In the genomic region with DNA sequence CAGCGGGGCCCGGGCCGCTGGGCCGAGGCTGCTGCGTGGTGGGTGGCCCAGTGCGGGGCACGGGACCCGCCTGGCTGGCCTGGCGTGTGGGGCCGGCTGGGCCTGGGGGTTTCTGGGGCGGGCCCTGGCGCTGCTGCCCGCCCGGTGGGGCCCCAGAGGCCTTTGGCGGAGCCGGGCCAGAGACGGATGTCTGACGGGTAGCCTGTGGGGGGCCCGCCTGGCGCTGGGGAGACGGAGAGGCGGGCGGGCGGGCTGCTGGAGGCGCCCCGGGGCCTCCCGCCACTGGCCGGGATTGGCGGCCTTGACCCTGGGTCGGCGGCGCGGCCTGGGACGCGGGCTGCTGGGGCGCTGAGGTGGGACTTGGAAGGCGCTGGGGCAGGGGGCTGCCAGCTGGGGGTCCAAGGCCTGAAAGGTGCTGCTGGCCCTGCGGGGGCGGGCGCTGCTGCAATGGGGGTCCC, we compare ENCODE assay signal across 12 cellular contexts. TPM values are rescaled to one million over a fixed set of nuclear protein-coding genes. Genes with fewer than 3 reads are reported as not detected.
DNase-seq lines count a peak whose midpoint lies in the region; ATAC-seq, FAIRE-seq and TF ChIP-seq lines count a peak whose summit lies in the region.
"Had no signal": no experiment of that assay in that cellular context is flagged by ENCODE, and none has a peak within 500 bp of the region (broad histone marks: within the 10 kb centered on the region; RNA-seq: fewer than 3 reads in every experiment).

No MANE protein-coding gene starts in this region.

- no peaks in the 10 kb centered on the region for H3K27me3 ChIP-seq in HUES64 (ENCODE audit: insufficient read depth, low read length)
- no peaks in the 10 kb centered on the region for H3K27me3 ChIP-seq in H1 (replicated peaks in 1 of 4; ENCODE audit: control insufficient read depth in 3 of 4, extremely low read depth in 1 of 4, insufficient read depth in 3 of 4, low read length in 3 of 4)
- no peaks in the 10 kb centered on the region for H3K27me3 ChIP-seq in gastrocnemius medialis
- H3K27me3 ChIP-seq in CD8-positive, alpha-beta memory T cell (ENCODE audit: insufficient read depth, low read length, poor library complexity, severe bottlenecking), result no peaks in the 10 kb centered on the region

- H4K5ac ChIP-seq in H1 (ENCODE audit: insufficient read length, low read depth, low read length), result peak overlapping the region; percentile 86

- no peak overlapping the region for H2BK20ac ChIP-seq in H1 (ENCODE audit: low read length)

- TF ChIP-seq POLR2A in H1 (IDR thresholded peaks at IDR 0.05; ENCODE audit: control extremely low read depth in 1 of 2, low read depth in 2 of 2, low read length in 2 of 2) (no peak), gastrocnemius medialis (IDR thresholded peaks at IDR 0.05) (no peak)

- no peak overlapping the region for H3K14ac ChIP-seq in H1 (ENCODE audit: insufficient read length)

- H3K9ac ChIP-seq in HUES64 (ENCODE audit: low read depth, low read length), result peak overlapping the region; percentile 86
- peak overlapping the region in 2 of 4 experiments; percentile 60 to 74; a peak in 4 of 7 replicates for H3K9ac ChIP-seq in H1 (replicated peaks in 1 of 4; ENCODE audit: extremely low read depth in 1 of 4, low read depth in 3 of 4, low read length in 3 of 4)

- peaks cover 6 to 32% (median 7%) of the 10 kb centered on the region in 3 donors for H3K36me3 Mint-ChIP-seq in CD8-positive, alpha-beta memory T cell
- H3K36me3 Mint-ChIP-seq: natural killer cell had no signal

- H3K4me1 ChIP-seq in HUES64 (ENCODE audit: insufficient read depth, low read length), result peaks cover 16% of the 10 kb centered on the region; the same call in 1 of the 2 replicates
- H3K4me1 ChIP-seq in H1 (replicated peaks in 1 of 4; ENCODE audit: control insufficient read depth in 3 of 4, insufficient read depth in 4 of 4, low read length in 3 of 4), result peaks cover 0 to 15% (median 9%) of the 10 kb centered on the region in 4 experiments; a peak in 5 of 7 replicates
- H3K4me1 ChIP-seq in gastrocnemius medialis, result no peaks in the 10 kb centered on the region
- no peaks in the 10 kb centered on the region for H3K4me1 ChIP-seq in CD8-positive, alpha-beta memory T cell (ENCODE audit: insufficient read depth, low read length)

- H3K79me2 ChIP-seq in H1 (ENCODE audit: control insufficient read depth in 1 of 2, insufficient read depth in 2 of 2, low read length in 2 of 2), result no peaks in the 10 kb centered on the region

- H3K23me2 ChIP-seq in H1 (ENCODE audit: low read depth, low read length), result peaks cover 7% of the 10 kb centered on the region; the same call in 1 of the 2 replicates

- in situ Hi-C loops in gastrocnemius medialis (cut with MboI; ENCODE audit: low sequenced_read_pairs in 4 of 4), result no loop called here

- H3K4me2 ChIP-seq in H1 (ENCODE audit: insufficient read depth in 1 of 2, low read depth in 2 of 2, low read length in 2 of 2), result peak overlapping the region; percentile 68 to 82

- peak overlapping the region; percentile 93; the same call in 1 of the 2 replicates for H4K8ac ChIP-seq in H1 (ENCODE audit: extremely low read depth, insufficient read depth, low read length)

- no peak for TF ChIP-seq EP300 in H1 (IDR thresholded peaks at IDR 0.05; ENCODE audit: borderline replicate concordance in 1 of 2, low read depth in 2 of 2, low read length in 2 of 2)

- H2AFZ ChIP-seq in H1 (ENCODE audit: low read length), result no peak overlapping the region

- H3K4me1 Mint-ChIP-seq in CD8-positive, alpha-beta memory T cell, result peaks cover 5 to 16% (median 8%) of the 10 kb centered on the region in 3 donors

- H3K4me3 ChIP-seq in HUES64 (ENCODE audit: low read length) (peak overlapping the region; percentile 59), H1 (ENCODE audit: extremely low read depth in 1 of 4, insufficient read depth in 2 of 4, low read depth in 3 of 4, low read length in 4 of 4) (peak overlapping the region; percentile 41 to 63 (median 46)), skin epidermis (peak overlapping the region in 1 of 7 experiments; percentile 25), gastrocnemius medialis (peak overlapping the region in 2 of 4 donors; percentile 5 to 18)
- no peak overlapping the region for H3K4me3 ChIP-seq in CD8-positive, alpha-beta memory T cell (ENCODE audit: low read length)

- no peak overlapping the region for H3K56ac ChIP-seq in H1 (replicated peaks; ENCODE audit: insufficient read length, low read depth, low read length)

- H3K27ac Mint-ChIP-seq in CD8-positive, alpha-beta memory T cell, result no peak overlapping the region
- H3K27ac Mint-ChIP-seq: activated naive CD8-positive, alpha-beta T cell treated with anti-CD3 and anti-CD28 coated beads, Interleukin-2, amount 10 ng/mL, durations not matched to agents 7 days and 5 days had no signal

- H2BK15ac ChIP-seq in H1 (ENCODE audit: low read length), result no peak overlapping the region

- FAIRE-seq in H1 (lab: Jason Lieb, UNC), result no peak

- H3K4ac ChIP-seq in H1 (replicated peaks; ENCODE audit: insufficient read length, low read depth, low read length), result no peak overlapping the region

- peaks cover 6 to 21% of the 10 kb centered on the region in 2 donors for H3K27me3 Mint-ChIP-seq in CD8-positive, alpha-beta memory T cell
- H3K27me3 Mint-ChIP-seq: activated CD4-positive, alpha-beta T cell treated with anti-CD3 and anti-CD28 coated beads, Interleukin-2, amount 10 ng/mL, durations not matched to agents 7 days and 5 days; activated naive CD8-positive, alpha-beta T cell treated with anti-CD3 and anti-CD28 coated beads, Interleukin-2, amount 10 ng/mL, durations not matched to agents 7 days and 5 days had no signal

- no peaks in the 10 kb centered on the region for H3K9me3 ChIP-seq in HUES64 (ENCODE audit: insufficient read depth, low read depth, low read length)
- no peaks in the 10 kb centered on the region for H3K9me3 ChIP-seq in H1 (ENCODE audit: insufficient read depth in 2 of 2, low read depth in 1 of 2, low read length in 1 of 2)
- H3K9me3 ChIP-seq in gastrocnemius medialis, result no peaks in the 10 kb centered on the region
- no peaks in the 10 kb centered on the region for H3K9me3 ChIP-seq in CD8-positive, alpha-beta memory T cell (ENCODE audit: low read length)

- DNase-seq in H1 (ENCODE audit: low read depth in 1 of 2, low spot score in 2 of 2) (no peak), left colon (no peak), gastrocnemius medialis (no peak), T-helper 2 cell (no peak)
- no peak for DNase-seq in activated effector memory CD4-positive, alpha-beta T cell treated with Interleukin-2 at 50 U/mL for 16 hours
- DNase-seq in CD8-positive, alpha-beta memory T cell, result no peak
- DNase-seq: activated CD4-positive, alpha-beta T cell treated with anti-CD3 and anti-CD28 coated beads, Interleukin-2, amount 10 ng/mL, durations not matched to agents 7 days and 5 days; activated naive CD8-positive, alpha-beta T cell treated with anti-CD3 and anti-CD28 coated beads, Interleukin-2, amount 10 ng/mL, durations not matched to agents 7 days and 5 days; natural killer cell had no signal

- POLR2A ChIA-PET in H1 (lab: Charles Lee; ENCODE audit: partially characterized antibody), result interaction anchor here (0.7 to 2.6 kb wide), 14 partner anchors 8 to 356 kb away, joined by 3 to 11 read pairs (median 4); a partner anchor contains a TSS
- POLR2A ChIA-PET in CD8-positive, alpha-beta memory T cell (lab: Charles Lee), result no interaction called here

- no peak for TF ChIP-seq RAD21 in H1 (IDR thresholded peaks at IDR 0.05 in 1 of 2, conservative IDR thresholded peaks at IDR 0.05 in 1 of 2; ENCODE audit: low read depth in 2 of 2, low read length in 2 of 2)

- no peak overlapping the region for H2AK5ac ChIP-seq in H1 (ENCODE audit: low read depth, low read length)

- H4K20me1 ChIP-seq in H1 (replicated peaks in 1 of 2; ENCODE audit: control insufficient read depth in 1 of 2, insufficient read depth in 2 of 2, low read length in 2 of 2), result no peaks in the 10 kb centered on the region

- H3K18ac ChIP-seq in H1 (ENCODE audit: extremely low read depth, low read length), result no peak overlapping the region

- H3K23ac ChIP-seq in H1 (ENCODE audit: insufficient read length), result no peak overlapping the region

- H4K91ac ChIP-seq in H1 (replicated peaks; ENCODE audit: insufficient read length, low read length), result no peak overlapping the region

- TF ChIP-seq CTCF in H1 (IDR thresholded peaks at IDR 0.05; ENCODE audit: control extremely low read depth in 1 of 3, insufficient read depth in 1 of 3, low read depth in 1 of 3, low read length in 3 of 3) (no peak), gastrocnemius medialis (IDR thresholded peaks at IDR 0.05 in 4 of 5, conservative IDR thresholded peaks at IDR 0.05 in 1 of 5) (no peak)

- no peaks in the 10 kb centered on the region for H3K9me3 Mint-ChIP-seq in CD8-positive, alpha-beta memory T cell
- H3K9me3 Mint-ChIP-seq: activated CD4-positive, alpha-beta T cell treated with anti-CD3 and anti-CD28 coated beads, Interleukin-2, amount 10 ng/mL, durations not matched to agents 7 days and 5 days; activated naive CD8-positive, alpha-beta T cell treated with anti-CD3 and anti-CD28 coated beads, Interleukin-2, amount 10 ng/mL, durations not matched to agents 7 days and 5 days; IgD-negative memory B cell; natural killer cell had no signal

- H3K27ac ChIP-seq in HUES64 (ENCODE audit: low read depth, low read length) (peak overlapping the region; percentile 95), H1 (ENCODE audit: low read depth, low read length) (peak overlapping the region; percentile 85; the same call in 1 of the 2 replicates), skin epidermis (peak overlapping the region in 16 of 21 experiments; percentile 6 to 87 (median 65)), gastrocnemius medialis (peak overlapping the region in 2 of 4 donors; percentile 39 to 50)
- H3K27ac ChIP-seq in CD8-positive, alpha-beta memory T cell (ENCODE audit: low read depth, low read length), result no peak overlapping the region

- no peak overlapping the region for H3K4me3 Mint-ChIP-seq in CD8-positive, alpha-beta memory T cell

- no peak overlapping the region for H2BK120ac ChIP-seq in H1 (replicated peaks; ENCODE audit: low read depth, low read length)

- no peak overlapping the region for H2BK12ac ChIP-seq in H1 (ENCODE audit: low read depth, low read length)

- intact Hi-C loops in left colon (cut with DNase I, micrococcal nuclease) (no loop called here), gastrocnemius medialis (cut with DNase I; ENCODE audit: low total_unique reads) (no loop called here)

- WGBS in HUES64, result under 1% methylated on average over 40 of the region's 40 CpGs
- 0% methylated on average over 6 of the region's 40 CpGs; no CpG with 5 or more reads in 1 of the 2 experiments for WGBS in H1 (ENCODE audit: extremely low coverage in 1 of 2, insufficient coverage in 1 of 2, insufficient read length in 1 of 2, insufficient replicate concordance in 2 of 2, low coverage in 1 of 2, low lambda C conversion rate in 2 of 2, missing lambda C conversion rate in 1 of 2), 2 experiments

- CTCF ChIA-PET in H1 (lab: Charles Lee; ENCODE audit: partially characterized antibody), result interaction anchor here (0.7 to 1.6 kb wide), 5 partner anchors 8 to 70 kb away, joined by 3 to 5 read pairs (median 4); a partner anchor contains a TSS
- CTCF ChIA-PET in CD8-positive, alpha-beta memory T cell (lab: Charles Lee), result no interaction called here

- H3K36me3 ChIP-seq in HUES64 (ENCODE audit: insufficient read depth, low read length) (peaks cover 16% of the 10 kb centered on the region), H1 (ENCODE audit: control insufficient read depth in 2 of 4, insufficient read depth in 4 of 4, low read length in 3 of 4) (peaks cover 0 to 10% (median 3%) of the 10 kb centered on the region in 4 experiments; a peak in 3 of 8 replicates), gastrocnemius medialis (peaks cover 0 to 18% of the 10 kb centered on the region in 2 donors)
- H3K36me3 ChIP-seq in CD8-positive, alpha-beta memory T cell (ENCODE audit: insufficient read depth, low read length), result peaks cover 3% of the 10 kb centered on the region

- peak; percentile 21 for ATAC-seq in left colon
- ATAC-seq in gastrocnemius medialis, result no peak

- no peak overlapping the region for H2BK5ac ChIP-seq in H1 (ENCODE audit: low read depth, low read length)

- no peaks in the 10 kb centered on the region for H3K79me1 ChIP-seq in H1 (ENCODE audit: low read depth, low read length)

RNA-seq across cellular contexts. Expression of a gene that starts 8.1 kb away (rescaled TPM):
- 50.8 TPM for polyA plus RNA-seq in HUES64 (2013, experiment 1 of 2)
- polyA plus RNA-seq in HUES64 (2013, experiment 2 of 2), result 62.1 TPM
- total RNA-seq in H1 (2021; fragmentation: NEBNext Ultra II Directional; extraction: Animal tissue kit (Norgen Biotek cat#: 25700)), result 58.6 and 62.5 TPM in 2 replicates
- 142 and 150 TPM in 2 replicates for polyA plus RNA-seq in H1 (2011; rRNA removed)
- 69.7 TPM for polyA plus RNA-seq in H1 (2011; cell fraction: cytosol; rRNA removed)
- polyA plus RNA-seq in H1 (2011; cell fraction: nucleus; rRNA removed), result 88.2 TPM
- 81.9 to 101 TPM (median 98.2 TPM) in 4 replicates for polyA plus RNA-seq in H1 (2012, experiment 1 of 2)
- 154 TPM for polyA plus RNA-seq in H1 (2012, experiment 2 of 2)
- 90.2 TPM for polyA plus RNA-seq in H1 (2013, experiment 1 of 2)
- 106 TPM for polyA plus RNA-seq in H1 (2013, experiment 2 of 2)
- polyA minus RNA-seq in H1 (2011; rRNA and poly(A)+ RNA removed), result 93.8 and 111 TPM in 2 replicates
- 64.3 TPM for polyA minus RNA-seq in H1 (2011; cell fraction: cytosol; rRNA and poly(A)+ RNA removed)
- polyA minus RNA-seq in H1 (2011; cell fraction: nucleus; rRNA and poly(A)+ RNA removed), result 34.6 TPM
- total RNA-seq in left colon (10 to 100 TPM; 35.1 to 80.1 TPM), gastrocnemius medialis (10 to 100 TPM; 15.8 to 94.8 (median 47.1) TPM)
- total RNA-seq in CD8-positive, alpha-beta memory T cell, result 1 to 10 TPM; 6.9 to 7.8 TPM
- polyA plus RNA-seq in CD8-positive, alpha-beta memory T cell, result 170 TPM

RNA-seq across cellular contexts. Expression of a gene that starts 13.1 kb away (rescaled TPM):
- 29.4 TPM for polyA plus RNA-seq in HUES64 (2013, experiment 1 of 2)
- 25.7 TPM for polyA plus RNA-seq in HUES64 (2013, experiment 2 of 2)
- 45.2 and 48.3 TPM in 2 replicates for total RNA-seq in H1 (2021; fragmentation: NEBNext Ultra II Directional; extraction: Animal tissue kit (Norgen Biotek cat#: 25700))
- polyA plus RNA-seq in H1 (2011; rRNA removed), result 39.0 and 56.8 TPM in 2 replicates
- polyA plus RNA-seq in H1 (2011; cell fraction: cytosol; rRNA removed), result 32.0 TPM
- 111 TPM for polyA plus RNA-seq in H1 (2011; cell fraction: nucleus; rRNA removed)
- 25.7 to 47.0 TPM (median 43.2 TPM) in 4 replicates for polyA plus RNA-seq in H1 (2012, experiment 1 of 2)
- polyA plus RNA-seq in H1 (2012, experiment 2 of 2), result 37.8 TPM
- polyA plus RNA-seq in H1 (2013, experiment 1 of 2), result 34.6 TPM
- polyA plus RNA-seq in H1 (2013, experiment 2 of 2), result 37.9 TPM
- polyA minus RNA-seq in H1 (2011; rRNA and poly(A)+ RNA removed), result 75.5 and 77.0 TPM in 2 replicates
- 21.1 TPM for polyA minus RNA-seq in H1 (2011; cell fraction: cytosol; rRNA and poly(A)+ RNA removed)
- polyA minus RNA-seq in H1 (2011; cell fraction: nucleus; rRNA and poly(A)+ RNA removed), result 27.7 TPM
- total RNA-seq in left colon (100 to 1,000 TPM in 1 of 2 donors, 10 to 100 TPM in 1; 88.8 to 106 TPM), gastrocnemius medialis (10 to 100 TPM; 44.8 to 93.3 (median 66.7) TPM)
- 10 to 100 TPM; 85.0 to 88.6 TPM for total RNA-seq in CD8-positive, alpha-beta memory T cell
- polyA plus RNA-seq in CD8-positive, alpha-beta memory T cell, result 99.4 TPM

RNA-seq across cellular contexts. Expression of a gene that starts 45.5 kb away (rescaled TPM):
- polyA plus RNA-seq in HUES64 (2013, experiment 1 of 2), result 8.3 TPM
- polyA plus RNA-seq in HUES64 (2013, experiment 2 of 2), result 10.6 TPM
- total RNA-seq in H1 (2021; fragmentation: NEBNext Ultra II Directional; extraction: Animal tissue kit (Norgen Biotek cat#: 25700)), result 12.9 and 14.1 TPM in 2 replicates
- polyA plus RNA-seq in H1 (2011; rRNA removed), result 2.1 and 3.2 TPM in 2 replicates
- polyA plus RNA-seq in H1 (2011; cell fraction: cytosol; rRNA removed), result 1.0 TPM
- 2.6 TPM for polyA plus RNA-seq in H1 (2011; cell fraction: nucleus; rRNA removed)
- 11.1 to 15.0 TPM (median 11.8 TPM) in 4 replicates for polyA plus RNA-seq in H1 (2012, experiment 1 of 2)
- 24.3 TPM for polyA plus RNA-seq in H1 (2012, experiment 2 of 2)
- polyA plus RNA-seq in H1 (2013, experiment 1 of 2), result 21.4 TPM
- 19.7 TPM for polyA plus RNA-seq in H1 (2013, experiment 2 of 2)
- 3.5 and 4.8 TPM in 2 replicates for polyA minus RNA-seq in H1 (2011; rRNA and poly(A)+ RNA removed)
- polyA minus RNA-seq in H1 (2011; cell fraction: cytosol; rRNA and poly(A)+ RNA removed), result 6.9 TPM
- polyA minus RNA-seq in H1 (2011; cell fraction: nucleus; rRNA and poly(A)+ RNA removed), result 3.6 TPM
- total RNA-seq in left colon (under 1 TPM; 0.50 to 0.73 TPM), gastrocnemius medialis (under 1 TPM in 2 of 4 donors, not detected in 2; 0.22 to 0.36 TPM)
- total RNA-seq in CD8-positive, alpha-beta memory T cell, result under 1 TPM; 0.35 to 0.60 TPM
- 0.94 TPM for polyA plus RNA-seq in CD8-positive, alpha-beta memory T cell
- polyA plus RNA-seq: IgD-negative memory B cell had no signal

RNA-seq across cellular contexts. Expression of a gene that starts 55.6 kb away (rescaled TPM):
- polyA plus RNA-seq in HUES64 (2013, experiment 1 of 2), result 1.5 TPM
- polyA plus RNA-seq in HUES64 (2013, experiment 2 of 2), result 0.95 TPM
- total RNA-seq in H1 (2021; fragmentation: NEBNext Ultra II Directional; extraction: Animal tissue kit (Norgen Biotek cat#: 25700)), result 2.2 and 2.4 TPM in 2 replicates
- 0.76 and 1.4 TPM in 2 replicates for polyA plus RNA-seq in H1 (2011; rRNA removed)
- polyA plus RNA-seq in H1 (2011; cell fraction: cytosol; rRNA removed), result 1.2 TPM
- polyA plus RNA-seq in H1 (2011; cell fraction: nucleus; rRNA removed), result 3.1 TPM
- 1.7 to 2.9 TPM (median 2.4 TPM) in 4 replicates for polyA plus RNA-seq in H1 (2012, experiment 1 of 2)
- 1.9 TPM for polyA plus RNA-seq in H1 (2012, experiment 2 of 2)
- polyA plus RNA-seq in H1 (2013, experiment 1 of 2), result 3.2 TPM
- 3.1 TPM for polyA plus RNA-seq in H1 (2013, experiment 2 of 2)
- polyA minus RNA-seq in H1 (2011; rRNA and poly(A)+ RNA removed), result 0.28 and 0.63 TPM in 2 replicates
- 0.37 TPM for polyA minus RNA-seq in H1 (2011; cell fraction: cytosol; rRNA and poly(A)+ RNA removed)
- polyA minus RNA-seq in H1 (2011; cell fraction: nucleus; rRNA and poly(A)+ RNA removed), result 0.60 TPM
- total RNA-seq in left colon (1 to 10 TPM; 1.2 to 3.5 TPM), gastrocnemius medialis (1 to 10 TPM in 2 of 4 donors, under 1 TPM in 1, not detected in 1; 0.51 to 3.8 (median 3.3) TPM)
- 1 to 10 TPM; 1.8 to 2.3 TPM for total RNA-seq in CD8-positive, alpha-beta memory T cell
- polyA plus RNA-seq in CD8-positive, alpha-beta memory T cell, result 1.4 TPM
